In the genomic region with DNA sequence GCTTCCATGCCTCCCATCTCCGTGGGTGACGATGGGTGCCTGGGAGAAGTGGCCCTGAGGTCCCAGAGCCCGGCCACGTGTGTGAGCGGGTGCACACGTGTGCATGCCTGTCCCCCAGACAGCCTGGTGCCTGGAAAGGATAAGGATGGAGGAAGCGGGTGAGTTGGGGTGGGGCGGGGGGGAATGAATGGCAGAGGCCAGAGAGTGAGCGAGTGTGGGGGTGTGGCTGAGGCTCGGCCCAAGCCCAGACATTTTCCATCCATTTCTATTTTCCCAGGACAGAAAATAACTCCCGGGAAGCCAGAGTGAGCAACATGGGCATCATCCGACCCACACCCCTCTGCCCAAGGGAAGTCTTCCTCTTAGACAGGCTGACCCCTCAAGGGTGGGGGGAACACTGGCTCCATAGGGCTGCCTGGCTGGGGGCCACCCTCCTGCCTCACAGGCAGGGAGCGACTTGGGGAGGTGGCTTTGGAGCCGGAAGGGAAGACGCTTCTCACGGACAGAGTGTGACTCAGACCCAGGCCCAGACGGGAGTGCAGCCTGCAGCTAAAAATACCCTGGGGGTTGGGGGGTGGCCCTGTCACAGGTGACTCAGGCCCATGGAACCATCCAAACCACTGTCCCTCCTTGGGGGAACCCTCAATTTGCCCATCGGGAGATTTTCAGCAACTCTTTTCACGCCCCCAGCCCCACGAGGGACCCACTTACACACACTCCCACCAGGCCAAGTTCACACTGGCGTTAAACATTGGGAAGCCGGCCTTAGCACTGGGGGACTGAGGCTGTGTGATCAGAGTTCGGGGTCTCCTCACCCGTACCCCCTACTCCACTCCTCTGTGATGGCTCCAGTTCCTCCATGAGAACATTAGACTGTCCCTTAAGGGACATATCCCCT, we compare ENCODE assay signal across 8 cellular contexts. TPM values are rescaled to one million over a fixed set of nuclear protein-coding genes. Genes with fewer than 3 reads are reported as not detected.
A peak's percentile ranks its signal among the peaks of the same experiment; 100 is the strongest.
DNase-seq lines count a peak whose midpoint lies in the region; ATAC-seq and TF ChIP-seq lines count a peak whose summit lies in the region.
"Not testable (repeated sequence)": the region's sequence is repeated elsewhere in the genome, so short reads cannot be mapped to it uniquely, and the experiment has no call there.

No MANE protein-coding gene starts in this region.

- H4K20me1 ChIP-seq in GM23248 (ENCODE audit: insufficient read depth) = not testable (repeated sequence)

- not testable (repeated sequence) for TF ChIP-seq EP300 in sigmoid colon (IDR thresholded peaks at IDR 0.05); transverse colon (IDR thresholded peaks at IDR 0.05; ENCODE audit: low read depth)

- ATAC-seq in foreskin keratinocyte = peak; percentile 94
- peak; percentile 22 for ATAC-seq in mucosa of descending colon

- not testable (repeated sequence) for H3K4me3 ChIP-seq in GM23248, right atrium auricular region, mucosa of descending colon, sigmoid colon, transverse colon

- WGBS in GM23248 (ENCODE audit: low coverage in 1 of 2, low lambda C conversion rate in 2 of 2, missing lambda C conversion rate in 2 of 2), 2 experiments = 52 to 60% methylated on average over 3 to 4 of the region's 24 CpGs
- WGBS in sigmoid colon, 2 donors = 89 to 90% methylated on average over 5 of the region's 24 CpGs
- 83% methylated on average over 5 of the region's 24 CpGs; no CpG with 5 or more reads in 1 of the 2 donors for WGBS in transverse colon (ENCODE audit: low coverage in 1 of 2), 2 donors

- CTCF ChIA-PET in RWPE1 (lab: Yijun Ruan, JAX) = not testable (repeated sequence)

- not testable (repeated sequence) for DNase-seq in GM23248; RWPE1 (ENCODE audit: low spot score); foreskin keratinocyte; mucosa of descending colon
- peak; percentile 47 for DNase-seq in activated effector memory CD4-positive, alpha-beta T cell treated with anti-CD3 and anti-CD28 coated beads, Interleukin-2, amount 50 U/mL, for 16 hours
- DNase-seq in right atrium auricular region (ENCODE audit: low spot score) (peak; percentile 58), sigmoid colon (peak; percentile 42), transverse colon (peak; percentile 5)

- H3K27me3 ChIP-seq in GM23248 (replicated peaks; ENCODE audit: insufficient read depth); foreskin keratinocyte; right atrium auricular region; sigmoid colon; transverse colon: not testable (repeated sequence)

- not testable (repeated sequence) for H3K79me2 ChIP-seq in GM23248 (ENCODE audit: insufficient read depth)

- H3K4me1 ChIP-seq in GM23248 (ENCODE audit: insufficient read depth); foreskin keratinocyte; right atrium auricular region; mucosa of descending colon (ENCODE audit: low read depth); sigmoid colon; transverse colon: not testable (repeated sequence)

- not testable (repeated sequence) for TF ChIP-seq POLR2A in sigmoid colon (IDR thresholded peaks at IDR 0.05); transverse colon (IDR thresholded peaks at IDR 0.05)

- intact Hi-C loops in mucosa of descending colon (cut with DNase I, micrococcal nuclease); sigmoid colon (cut with DNase I); transverse colon (cut with DNase I; ENCODE audit: low total_unique reads): not testable (repeated sequence)

- H3F3A ChIP-seq in GM23248 (ENCODE audit: insufficient read depth) = not testable (repeated sequence)

- H3K9me2 ChIP-seq in GM23248 (ENCODE audit: insufficient read depth) = not testable (repeated sequence)

- not testable (repeated sequence) for H2AFZ ChIP-seq in GM23248

- H3K9ac ChIP-seq in GM23248 = not testable (repeated sequence)

- in situ Hi-C loops in GM23248 (cut with MboI); transverse colon (cut with MboI; ENCODE audit: low pct_ligation_motif_present in 1 of 4, low pct_unique_long_range_greater_than_20kb in 1 of 4, low sequenced_read_pairs in 3 of 4): not testable (repeated sequence)

- H3K4me2 ChIP-seq in GM23248 (ENCODE audit: unreplicated experiment) = not testable (repeated sequence)

- H3K27ac ChIP-seq in GM23248 (peak overlapping the region; percentile 33), RWPE1 (peak overlapping the region; percentile 55), sigmoid colon (peak overlapping the region in 2 of 4 donors; percentile 57 to 65)
- H3K27ac ChIP-seq in foreskin keratinocyte, right atrium auricular region, transverse colon: not testable (repeated sequence)

- POLR2A ChIA-PET in RWPE1 (lab: Yijun Ruan, JAX; ENCODE audit: low non-redundant PET) = not testable (repeated sequence)

- H3K9me3 ChIP-seq in GM23248 (ENCODE audit: low read depth); right atrium auricular region; mucosa of descending colon; sigmoid colon; transverse colon: not testable (repeated sequence)

- not testable (repeated sequence) for H3K36me3 ChIP-seq in GM23248 (ENCODE audit: low read depth); right atrium auricular region; mucosa of descending colon (ENCODE audit: low read depth); sigmoid colon; transverse colon

- not testable (repeated sequence) for TF ChIP-seq CTCF in RWPE1 (conservative IDR thresholded peaks at IDR 0.05; ENCODE audit: low read depth); foreskin keratinocyte (conservative IDR thresholded peaks at IDR 0.05); right atrium auricular region (IDR thresholded peaks at IDR 0.05); mucosa of descending colon (IDR thresholded peaks at IDR 0.05); sigmoid colon (IDR thresholded peaks at IDR 0.05); transverse colon (IDR thresholded peaks at IDR 0.05)

RNA-seq across cellular contexts. Expression of gene RASA4B, which starts 12.0 kb away (rescaled TPM):
- 0.13 and 1.1 TPM in 2 replicates for total RNA-seq in GM23248 (2014; rRNA removed; shearing (Covaris generic))
- 0.72 and 1.0 TPM in 2 replicates for polyA plus RNA-seq in GM23248 (2016; fragmentation: Nextera tagmentation; extraction: Ambion mirVana)
- 0.51 and 0.53 TPM in 2 replicates for total RNA-seq in foreskin keratinocyte
- 0.16 and 0.29 TPM in 2 replicates for polyA plus RNA-seq in foreskin keratinocyte
- total RNA-seq in right atrium auricular region = 1 to 10 TPM; 4.3 to 7.5 TPM
- total RNA-seq in mucosa of descending colon = 10 to 100 TPM in 2 of 3 donors, 1 to 10 TPM in 1; 8.0 to 30.8 (median 12.2) TPM
- total RNA-seq in sigmoid colon = 10 to 100 TPM in 2 of 4 donors, 1 to 10 TPM in 2; 2.5 to 39.1 (median 12.9) TPM
- polyA plus RNA-seq in sigmoid colon = 10 to 100 TPM; 11.4 to 24.4 (median 16.6) TPM
- 10 to 100 TPM; 10.9 to 41.9 (median 19.8) TPM for total RNA-seq in transverse colon

RNA-seq across cellular contexts. Expression of gene POLR2J, which starts 26.8 kb away (rescaled TPM):
- 11.3 and 15.5 TPM in 2 replicates for total RNA-seq in GM23248 (2014; rRNA removed; shearing (Covaris generic))
- polyA plus RNA-seq in GM23248 (2016; fragmentation: Nextera tagmentation; extraction: Ambion mirVana) (75.4 and 77.7 TPM in 2 replicates), foreskin keratinocyte (114 and 126 TPM in 2 replicates), sigmoid colon (100 to 1,000 TPM in 2 of 3 donors, 10 to 100 TPM in 1; 75.1 to 190 (median 166) TPM)
- total RNA-seq in foreskin keratinocyte (69.9 and 80.2 TPM in 2 replicates), right atrium auricular region (10 to 100 TPM; 19.2 to 34.8 TPM), mucosa of descending colon (10 to 100 TPM; 44.0 to 59.3 (median 45.6) TPM), sigmoid colon (10 to 100 TPM in 3 of 4 donors, 1 to 10 TPM in 1; 9.9 to 29.3 (median 20.5) TPM), transverse colon (10 to 100 TPM in 2 of 4 donors, 1 to 10 TPM in 2; 5.4 to 30.3 (median 15.0) TPM)

RNA-seq across cellular contexts. Expression of gene UPK3BL2, which starts 38.0 kb away (rescaled TPM):
- 1.6 TPM in 1 of 2 replicates, not detected in the other for total RNA-seq in GM23248 (2014; rRNA removed; shearing (Covaris generic))
- 0.39 and 0.83 TPM in 2 replicates for polyA plus RNA-seq in GM23248 (2016; fragmentation: Nextera tagmentation; extraction: Ambion mirVana)
- 1.3 and 3.1 TPM in 2 replicates for total RNA-seq in foreskin keratinocyte
- 1.5 and 5.2 TPM in 2 replicates for polyA plus RNA-seq in foreskin keratinocyte
- total RNA-seq in right atrium auricular region = under 1 TPM; 0.83 to 0.89 TPM
- total RNA-seq in mucosa of descending colon = 10 to 100 TPM in 2 of 3 donors, 1 to 10 TPM in 1; 9.7 to 23.9 (median 18.7) TPM
- total RNA-seq in sigmoid colon = 10 to 100 TPM in 1 of 4 donors, 1 to 10 TPM in 2, under 1 TPM in 1; 0.99 to 10.9 (median 3.4) TPM
- 10 to 100 TPM in 1 of 3 donors, not detected in 2; 14.2 TPM for polyA plus RNA-seq in sigmoid colon
- 100 to 1,000 TPM in 1 of 4 donors, 10 to 100 TPM in 2, 1 to 10 TPM in 1; 7.8 to 116 (median 30.4) TPM for total RNA-seq in transverse colon

RNA-seq across cellular contexts. Expression of gene LRWD1, which starts 40.8 kb away (rescaled TPM):
- 18.3 and 21.8 TPM in 2 replicates for total RNA-seq in GM23248 (2014; rRNA removed; shearing (Covaris generic))
- polyA plus RNA-seq in GM23248 (2016; fragmentation: Nextera tagmentation; extraction: Ambion mirVana) (15.3 and 16.2 TPM in 2 replicates), foreskin keratinocyte (22.1 and 24.7 TPM in 2 replicates), sigmoid colon (10 to 100 TPM; 13.4 to 18.8 (median 16.2) TPM)
- total RNA-seq in foreskin keratinocyte (23.3 and 25.0 TPM in 2 replicates), right atrium auricular region (10 to 100 TPM in 1 of 2 donors, 1 to 10 TPM in 1; 9.8 to 13.7 TPM), mucosa of descending colon (10 to 100 TPM; 12.7 to 17.6 (median 13.3) TPM), sigmoid colon (10 to 100 TPM in 1 of 4 donors, 1 to 10 TPM in 3; 7.2 to 19.4 (median 8.8) TPM), transverse colon (10 to 100 TPM; 15.7 to 45.6 (median 18.4) TPM)

RNA-seq across cellular contexts. Expression of gene ALKBH4, which starts 40.9 kb away (rescaled TPM):
- 16.3 and 17.8 TPM in 2 replicates for total RNA-seq in GM23248 (2014; rRNA removed; shearing (Covaris generic))
- polyA plus RNA-seq in GM23248 (2016; fragmentation: Nextera tagmentation; extraction: Ambion mirVana) = 11.8 and 13.9 TPM in 2 replicates
- 9.6 and 9.9 TPM in 2 replicates for total RNA-seq in foreskin keratinocyte
- 11.8 and 12.2 TPM in 2 replicates for polyA plus RNA-seq in foreskin keratinocyte
- total RNA-seq in right atrium auricular region = 10 to 100 TPM; 10.8 to 16.8 TPM
- 10 to 100 TPM in 1 of 3 donors, 1 to 10 TPM in 2; 8.4 to 11.1 (median 10.0) TPM for total RNA-seq in mucosa of descending colon
- total RNA-seq in sigmoid colon = 10 to 100 TPM in 3 of 4 donors, 1 to 10 TPM in 1; 8.0 to 26.7 (median 15.5) TPM
- 10 to 100 TPM in 2 of 3 donors, 1 to 10 TPM in 1; 9.2 to 10.2 (median 10.2) TPM for polyA plus RNA-seq in sigmoid colon
- 10 to 100 TPM in 2 of 4 donors, 1 to 10 TPM in 2; 1.8 to 21.3 (median 14.0) TPM for total RNA-seq in transverse colon
